In the genomic region with DNA sequence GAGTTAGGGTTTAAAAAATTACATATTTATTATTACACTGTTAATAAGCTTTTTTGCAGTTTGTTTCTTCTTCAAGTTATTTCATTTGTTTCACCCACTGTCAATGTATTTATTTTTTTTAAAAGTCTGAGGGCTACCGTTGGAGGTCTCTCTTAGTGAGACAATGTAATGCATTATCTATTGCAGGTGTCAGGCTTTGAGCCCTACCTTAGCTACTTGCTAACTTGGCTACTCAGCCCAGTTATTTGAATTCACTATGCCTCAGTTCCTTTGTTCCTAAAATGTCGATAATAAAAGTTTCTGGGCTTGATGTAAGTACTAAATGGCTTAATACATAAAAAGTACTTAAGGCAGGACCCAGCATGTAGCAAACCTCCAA, we compare ENCODE assay signal across 11 cellular contexts. TPM values are rescaled to one million over a fixed set of nuclear protein-coding genes. Genes with fewer than 3 reads are reported as not detected.
DNase-seq lines count a peak whose midpoint lies in the region; ATAC-seq and TF ChIP-seq lines count a peak whose summit lies in the region.
"Had no signal": no experiment of that assay in that cellular context is flagged by ENCODE, and none has a peak within 500 bp of the region (broad histone marks: within the 10 kb centered on the region; RNA-seq: fewer than 3 reads in every experiment).

No MANE protein-coding gene starts in this region.

- H3K9me3 ChIP-seq in BLaER1 treated with 17β-estradiol and CSF1 and Interleukin-3, amounts not matched to agents 10 nM and 100 nM (replicated peaks in 1 of 11) = peaks cover 0 to 18% (median 13%) of the 10 kb centered on the region in 11 experiments; a peak in 11 of 22 replicates
- no peaks in the 10 kb centered on the region for H3K9me3 ChIP-seq in Panc1 (ENCODE audit: control insufficient read depth, insufficient read depth, low read depth, low read length)

- no peak overlapping the region for H3K9ac ChIP-seq in BLaER1 treated with 17β-estradiol and CSF1 and Interleukin-3, amounts not matched to agents 10 nM and 100 nM

- intact Hi-C loops in Panc1 (cut with micrococcal nuclease; ENCODE audit: unreplicated experiment) (no loop called here), sciatic nerve (cut with DNase I) (no loop called here), posterior cingulate gyrus (cut with DNase I) (no loop called here)

- TSS peak; percentile 91 for BruUV-seq in Panc1 (replicated peaks; lab: Mats Ljungman, UMichigan)

- peak overlapping the region in 8 of 11 experiments; percentile 30 to 72 (median 46); a peak in 11 of 22 replicates for H3K4me2 ChIP-seq in BLaER1 treated with 17β-estradiol and CSF1 and Interleukin-3, amounts not matched to agents 10 nM and 100 nM

- no peaks in the 10 kb centered on the region for H3K9me3 Mint-ChIP-seq in stimulated activated effector memory CD8-positive, alpha-beta T cell treated with anti-CD3 and anti-CD28 coated beads, Interleukin-12 subunit alpha, Interleukin-12 subunit beta, amount 100 ng/mL, for 72 hours

- no peak for DNase-seq in Panc1 (ENCODE audit: low read depth, low spot score)
- no peak for DNase-seq in fibroblast of mammary gland (ENCODE audit: low read depth)
- no peak for DNase-seq in sciatic nerve (ENCODE audit: low spot score)
- DNase-seq in SKM-1 (lab: John Stamatoyannopoulos, UW; ENCODE audit: unreplicated experiment) = no peak
- no peak for DNase-seq in posterior cingulate gyrus
- no peak for DNase-seq in stimulated activated effector memory CD8-positive, alpha-beta T cell treated with anti-CD3 and anti-CD28 coated beads, Interleukin-12 subunit alpha, Interleukin-12 subunit beta, amount 100 ng/mL, for 72 hours (ENCODE audit: low spot score in 2 of 2)
- DNase-seq in NCI-H510A treated with DMSO at 0.1 percent for 48 hours (lab: John Stamatoyannopoulos, UW) = no peak
- DNase-seq: activated CD4-positive, CD25-positive, alpha-beta regulatory T cell treated with anti-CD3 and anti-CD28 coated beads, Interleukin-2, amount 50 U/mL, for 72 hours; H9 had no signal

- H3K36me3 ChIP-seq in BLaER1 treated with 17β-estradiol and CSF1 and Interleukin-3, amounts not matched to agents 10 nM and 100 nM = no peaks in the 10 kb centered on the region
- H3K36me3 ChIP-seq in Panc1 (ENCODE audit: control insufficient read depth, insufficient read depth, low read length) = peaks cover 7% of the 10 kb centered on the region

- POLR2A ChIA-PET in Panc1 (lab: Charles Lee) = interaction anchor here (0.6 kb wide), 1 partner anchor 13 kb away, joined by 3 read pairs; no protein-coding TSS in a partner anchor

- H4K20me1 ChIP-seq in BLaER1 treated with 17β-estradiol and CSF1 and Interleukin-3, amounts not matched to agents 10 nM and 100 nM = no peaks in the 10 kb centered on the region

- H3K36me3 Mint-ChIP-seq in stimulated activated effector memory CD8-positive, alpha-beta T cell treated with anti-CD3 and anti-CD28 coated beads, Interleukin-12 subunit alpha, Interleukin-12 subunit beta, amount 100 ng/mL, for 72 hours = no peaks in the 10 kb centered on the region

- no peak overlapping the region for H3K27ac ChIP-seq in BLaER1 treated with 17β-estradiol and CSF1 and Interleukin-3, amounts not matched to agents 10 nM and 100 nM
- peak overlapping the region; percentile 98 for H3K27ac ChIP-seq in Panc1 (ENCODE audit: low read length)
- H3K27ac ChIP-seq: RWPE1 had no signal

- peaks cover 0 to 7% (median 0%) of the 10 kb centered on the region in 11 experiments; a peak in 5 of 22 replicates for H3K27me3 ChIP-seq in BLaER1 treated with 17β-estradiol and CSF1 and Interleukin-3, amounts not matched to agents 10 nM and 100 nM
- no peaks in the 10 kb centered on the region for H3K27me3 ChIP-seq in Panc1 (ENCODE audit: control insufficient read depth, insufficient read depth, low read length)

- H3K4me3 Mint-ChIP-seq in stimulated activated effector memory CD8-positive, alpha-beta T cell treated with anti-CD3 and anti-CD28 coated beads, Interleukin-12 subunit alpha, Interleukin-12 subunit beta, amount 100 ng/mL, for 72 hours = no peak overlapping the region
- H3K4me3 Mint-ChIP-seq: H9 had no signal

- no peak for TF ChIP-seq CTCF in Panc1 (IDR thresholded peaks at IDR 0.05)
- no peak for TF ChIP-seq CTCF in fibroblast of mammary gland (conservative IDR thresholded peaks at IDR 0.05; ENCODE audit: control insufficient read depth, insufficient read depth, low read depth, low read length)

- H3K4me1 Mint-ChIP-seq in stimulated activated effector memory CD8-positive, alpha-beta T cell treated with anti-CD3 and anti-CD28 coated beads, Interleukin-12 subunit alpha, Interleukin-12 subunit beta, amount 100 ng/mL, for 72 hours = no peaks in the 10 kb centered on the region

- in situ Hi-C loops in Panc1 (cut with HindIII; ENCODE audit: low pct_unique_long_range_greater_than_20kb, low sequenced_read_pairs) = no loop called here

- CTCF ChIA-PET in Panc1 (lab: Charles Lee) = interaction anchor here (1.3 kb wide), 1 partner anchor 55 kb away, joined by 3 read pairs; no protein-coding TSS in a partner anchor

- no peak overlapping the region for H3K27ac Mint-ChIP-seq in stimulated activated effector memory CD8-positive, alpha-beta T cell treated with anti-CD3 and anti-CD28 coated beads, Interleukin-12 subunit alpha, Interleukin-12 subunit beta, amount 100 ng/mL, for 72 hours

- peaks cover 4 to 12% (median 6%) of the 10 kb centered on the region in 10 experiments; a peak in 14 of 20 replicates for H3K4me1 ChIP-seq in BLaER1 treated with 17β-estradiol and CSF1 and Interleukin-3, amounts not matched to agents 10 nM and 100 nM
- H3K4me1 ChIP-seq in Panc1 (ENCODE audit: control insufficient read depth, insufficient read depth, low read length) = peaks cover 33% of the 10 kb centered on the region

- H3K4me3 ChIP-seq in BLaER1 treated with 17β-estradiol and CSF1 and Interleukin-3, amounts not matched to agents 10 nM and 100 nM = no peak overlapping the region
- H3K4me3 ChIP-seq in Panc1 (ENCODE audit: low read depth in 2 of 2, low read length in 2 of 2) = peak overlapping the region; percentile 78 to 83
- H3K4me3 ChIP-seq in fibroblast of mammary gland (ENCODE audit: control insufficient read depth, low read depth, low read length) = peak overlapping the region; percentile 81

- ATAC-seq in Panc1 = no peak
- peak; percentile 13 for ATAC-seq in sciatic nerve
- no peak for ATAC-seq in stimulated activated effector memory CD8-positive, alpha-beta T cell treated with anti-CD3 and anti-CD28 coated beads, Interleukin-12 subunit alpha, Interleukin-12 subunit beta, amount 100 ng/mL, for 72 hours

RNA-seq across cellular contexts. Expression of a gene that starts 0.5 kb away (rescaled TPM):
- total RNA-seq in Panc1 (2021; ENCODE audit: unreplicated experiment) = 129 TPM
- 51.3 TPM for polyA plus RNA-seq in Panc1 (2012; ENCODE audit: insufficient read length)
- total RNA-seq in sciatic nerve = 106 TPM

Comparison
In these comparisons a context has a peak if more than half of its experiments do, and no peak if none do; other contexts are left out.
1. H3K4me3 ChIP-seq: peak in Panc1 (2 of 2) and fibroblast of mammary gland (single experiment); none in BLaER1 treated with 17β-estradiol and CSF1 and Interleukin-3, amounts not matched to agents 10 nM and 100 nM (0 of 10).